ENCODE assay signal across 8 cellular contexts in the genomic region with DNA sequence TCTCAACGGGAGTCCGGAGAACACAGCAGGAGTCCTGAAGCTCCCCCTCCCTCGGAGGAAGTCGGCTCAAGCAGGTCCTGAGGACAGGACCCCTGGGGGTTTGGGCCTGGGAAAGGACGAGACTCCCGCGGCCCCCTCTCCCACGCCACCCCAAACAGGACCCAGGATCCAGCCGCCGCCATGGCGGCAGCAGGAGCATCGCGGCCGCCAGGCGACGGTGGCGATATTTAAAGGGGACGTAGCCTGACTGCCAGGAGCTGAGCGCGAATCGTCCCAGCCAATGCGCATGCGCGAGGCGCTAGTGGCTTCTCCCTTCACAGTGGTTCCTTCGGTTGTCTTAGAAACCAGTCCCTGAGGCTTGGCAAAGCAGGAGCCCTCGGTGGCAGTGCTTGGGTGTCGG.
DNase-seq lines count a peak whose midpoint lies in the region; ATAC-seq and TF ChIP-seq lines count a peak whose summit lies in the region.
"Not testable (repeated sequence)": the region's sequence is repeated elsewhere in the genome, so short reads cannot be mapped to it uniquely, and the experiment has no call there.

No MANE protein-coding gene starts in this region.

- peaks cover 0 to 15% of the 10 kb centered on the region in 2 donors for H3K9me3 ChIP-seq in lung (ENCODE audit: control insufficient read depth in 2 of 2, insufficient read depth in 1 of 2, low read length in 1 of 2)

- H3K36me3 Mint-ChIP-seq in type B pancreatic cell: not testable (repeated sequence)

- H3K27ac ChIP-seq in lung (ENCODE audit: low read depth in 1 of 2, low read length in 1 of 2): not testable (repeated sequence)

- not testable (repeated sequence) for H3K4me1 ChIP-seq in lung (ENCODE audit: control insufficient read depth in 2 of 2, insufficient read depth in 2 of 2, low read length in 2 of 2)

- H3K27ac Mint-ChIP-seq in type B pancreatic cell: not testable (repeated sequence)

- DNase-seq in SK-N-DZ (ENCODE audit: low spot score) (peak; percentile 91), lung (ENCODE audit: low spot score) (peak; percentile 71), smooth muscle cell of the brain vasculature (ENCODE audit: low read depth, low spot score) (peak; percentile 26), type B pancreatic cell (ENCODE audit: extremely low spot score, unreplicated experiment) (peak; percentile 81)
- peak; percentile 56 for DNase-seq in activated T-helper 9 cell treated with anti-CD3 and anti-CD28 coated beads, Interleukin-2, amount 50 U/mL, for 16 hours (ENCODE audit: low read depth)

- not testable (repeated sequence) for H3K36me3 ChIP-seq in lung (ENCODE audit: control insufficient read depth in 2 of 2, insufficient read depth in 2 of 2, low read length in 2 of 2)

- WGBS in lung, 2 donors: 57 to 58% methylated on average over 28 of the region's 28 CpGs

- H3K4me1 Mint-ChIP-seq in type B pancreatic cell (ENCODE audit: unreplicated experiment): not testable (repeated sequence)

- not testable (repeated sequence) for H3K27me3 Mint-ChIP-seq in type B pancreatic cell

- not testable (repeated sequence) for H3K27me3 ChIP-seq in lung (ENCODE audit: control insufficient read depth, insufficient read depth)

- H3K9me3 Mint-ChIP-seq in type B pancreatic cell: not testable (repeated sequence)

- TF ChIP-seq CTCF in lung (IDR thresholded peaks at IDR 0.05; ENCODE audit: control extremely low read depth, extremely low read depth); type B pancreatic cell (conservative IDR thresholded peaks at IDR 0.05): not testable (repeated sequence)

- peak overlapping the region; percentile 19 for H3K4me3 ChIP-seq in lung

- ATAC-seq in GM18502 (IDR thresholded peaks at IDR 0.05; ENCODE audit: poor library complexity, unreplicated experiment) (peak; percentile 94), HG03045 (IDR thresholded peaks at IDR 0.05; ENCODE audit: unreplicated experiment) (peak; percentile 52), esophagus mucosa (peak; percentile 37)
- ATAC-seq in lung (ENCODE audit: insufficient read depth, low FRiP score): not testable (repeated sequence)

- H3K4me3 Mint-ChIP-seq in type B pancreatic cell: not testable (repeated sequence)

Comparison
In these comparisons a context has a peak if more than half of its experiments do, and no peak if none do; other contexts are left out.
1. DNase-seq: peak in every context shown above with its lines; median percentile 91 in SK-N-DZ; 81 in type B pancreatic cell; 71 in lung; 56 in activated T-helper 9 cell treated with anti-CD3 and anti-CD28 coated beads, Interleukin-2, amount 50 U/mL, for 16 hours; 26 in smooth muscle cell of the brain vasculature.